ENCODE assay signal across 1 cellular context in the genomic region with DNA sequence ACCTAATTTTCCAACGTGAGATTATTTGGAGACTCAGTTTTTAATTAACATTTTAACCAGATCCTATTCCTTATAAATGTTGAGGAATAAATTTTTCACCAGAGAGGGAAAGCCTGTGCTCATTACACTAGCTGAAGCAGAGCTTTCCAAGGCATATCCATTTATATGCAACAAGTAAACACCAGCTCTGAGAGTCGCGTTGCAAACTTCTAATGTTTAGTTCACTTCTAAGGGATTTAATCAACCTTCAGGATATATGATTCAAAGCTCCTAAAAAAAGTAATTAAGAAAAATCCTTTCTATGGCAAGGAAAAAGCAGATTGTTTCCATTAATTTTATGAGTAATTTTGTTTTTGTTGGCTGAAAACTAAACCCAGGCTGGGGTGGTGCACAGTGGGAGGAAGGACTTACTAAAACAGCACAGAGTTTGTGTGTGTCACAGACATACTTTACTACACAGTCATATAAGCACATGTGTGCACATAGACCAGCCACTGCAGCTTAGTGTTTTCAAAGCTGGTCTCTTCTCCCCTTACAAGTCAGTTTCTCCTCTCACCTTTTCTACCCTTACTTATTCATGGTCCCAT.
A peak's percentile ranks its signal among the peaks of the same experiment; 100 is the strongest.
TF ChIP-seq lines count a peak whose summit lies in the region.

No MANE protein-coding gene starts in this region.

TF ChIP-seq in SK-N-SH, 30 proteins besides CTCF, POLR2A, EP300 and RAD21 (continued from another document):
- TF ChIP-seq, protein P1, sequence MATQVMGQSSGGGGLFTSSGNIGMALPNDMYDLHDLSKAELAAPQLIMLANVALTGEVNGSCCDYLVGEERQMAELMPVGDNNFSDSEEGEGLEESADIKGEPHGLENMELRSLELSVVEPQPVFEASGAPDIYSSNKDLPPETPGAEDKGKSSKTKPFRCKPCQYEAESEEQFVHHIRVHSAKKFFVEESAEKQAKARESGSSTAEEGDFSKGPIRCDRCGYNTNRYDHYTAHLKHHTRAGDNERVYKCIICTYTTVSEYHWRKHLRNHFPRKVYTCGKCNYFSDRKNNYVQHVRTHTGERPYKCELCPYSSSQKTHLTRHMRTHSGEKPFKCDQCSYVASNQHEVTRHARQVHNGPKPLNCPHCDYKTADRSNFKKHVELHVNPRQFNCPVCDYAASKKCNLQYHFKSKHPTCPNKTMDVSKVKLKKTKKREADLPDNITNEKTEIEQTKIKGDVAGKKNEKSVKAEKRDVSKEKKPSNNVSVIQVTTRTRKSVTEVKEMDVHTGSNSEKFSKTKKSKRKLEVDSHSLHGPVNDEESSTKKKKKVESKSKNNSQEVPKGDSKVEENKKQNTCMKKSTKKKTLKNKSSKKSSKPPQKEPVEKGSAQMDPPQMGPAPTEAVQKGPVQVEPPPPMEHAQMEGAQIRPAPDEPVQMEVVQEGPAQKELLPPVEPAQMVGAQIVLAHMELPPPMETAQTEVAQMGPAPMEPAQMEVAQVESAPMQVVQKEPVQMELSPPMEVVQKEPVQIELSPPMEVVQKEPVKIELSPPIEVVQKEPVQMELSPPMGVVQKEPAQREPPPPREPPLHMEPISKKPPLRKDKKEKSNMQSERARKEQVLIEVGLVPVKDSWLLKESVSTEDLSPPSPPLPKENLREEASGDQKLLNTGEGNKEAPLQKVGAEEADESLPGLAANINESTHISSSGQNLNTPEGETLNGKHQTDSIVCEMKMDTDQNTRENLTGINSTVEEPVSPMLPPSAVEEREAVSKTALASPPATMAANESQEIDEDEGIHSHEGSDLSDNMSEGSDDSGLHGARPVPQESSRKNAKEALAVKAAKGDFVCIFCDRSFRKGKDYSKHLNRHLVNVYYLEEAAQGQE (IDR thresholded peaks at IDR 0.05; ENCODE audit: low read depth, low read length), result no peak
- TF ChIP-seq RXRA (IDR thresholded peaks at IDR 0.05; ENCODE audit: borderline replicate concordance, low read depth) (no peak), TAF1 (IDR thresholded peaks at IDR 0.05; ENCODE audit: borderline replicate concordance, low read depth, low read length) (no peak), JUND (IDR thresholded peaks at IDR 0.05) (peak; percentile 83), EZH2phosphoT487 (IDR thresholded peaks at IDR 0.05; ENCODE audit: borderline replicate concordance, low read depth) (no peak), SIN3A (IDR thresholded peaks at IDR 0.05; ENCODE audit: borderline replicate concordance, low read depth, low read length) (no peak), FOSL2 (IDR thresholded peaks at IDR 0.05; ENCODE audit: borderline replicate concordance, low read depth) (peak; percentile 81), MEF2A (IDR thresholded peaks at IDR 0.05; ENCODE audit: borderline replicate concordance, low read depth) (no peak), RFX5 (IDR thresholded peaks at IDR 0.05; ENCODE audit: low read length) (no peak), RCOR1 (IDR thresholded peaks at IDR 0.05; ENCODE audit: low read length) (no peak), FOXJ3 (CRISPR knock-in tag; IDR thresholded peaks at IDR 0.05) (no peak), FOXM1 (IDR thresholded peaks at IDR 0.05; ENCODE audit: low read depth) (no peak), GABPA (IDR thresholded peaks at IDR 0.05; ENCODE audit: low read depth) (no peak), SMC3 (IDR thresholded peaks at IDR 0.05; ENCODE audit: low read depth, low read length) (no peak), TEAD4 (IDR thresholded peaks at IDR 0.05; ENCODE audit: borderline replicate concordance, insufficient read depth) (peak; percentile 43; the same call in 1 of the 2 replicates), POLR2AphosphoS5 (IDR thresholded peaks at IDR 0.05; ENCODE audit: low read depth, low read length) (peak; percentile 40; the same call in 1 of the 2 replicates)
- TF ChIP-seq, protein P2, sequence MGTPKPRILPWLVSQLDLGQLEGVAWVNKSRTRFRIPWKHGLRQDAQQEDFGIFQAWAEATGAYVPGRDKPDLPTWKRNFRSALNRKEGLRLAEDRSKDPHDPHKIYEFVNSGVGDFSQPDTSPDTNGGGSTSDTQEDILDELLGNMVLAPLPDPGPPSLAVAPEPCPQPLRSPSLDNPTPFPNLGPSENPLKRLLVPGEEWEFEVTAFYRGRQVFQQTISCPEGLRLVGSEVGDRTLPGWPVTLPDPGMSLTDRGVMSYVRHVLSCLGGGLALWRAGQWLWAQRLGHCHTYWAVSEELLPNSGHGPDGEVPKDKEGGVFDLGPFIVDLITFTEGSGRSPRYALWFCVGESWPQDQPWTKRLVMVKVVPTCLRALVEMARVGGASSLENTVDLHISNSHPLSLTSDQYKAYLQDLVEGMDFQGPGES (IDR thresholded peaks at IDR 0.05; ENCODE audit: low read depth, low read length), result no peak
- TF ChIP-seq, protein P3, sequence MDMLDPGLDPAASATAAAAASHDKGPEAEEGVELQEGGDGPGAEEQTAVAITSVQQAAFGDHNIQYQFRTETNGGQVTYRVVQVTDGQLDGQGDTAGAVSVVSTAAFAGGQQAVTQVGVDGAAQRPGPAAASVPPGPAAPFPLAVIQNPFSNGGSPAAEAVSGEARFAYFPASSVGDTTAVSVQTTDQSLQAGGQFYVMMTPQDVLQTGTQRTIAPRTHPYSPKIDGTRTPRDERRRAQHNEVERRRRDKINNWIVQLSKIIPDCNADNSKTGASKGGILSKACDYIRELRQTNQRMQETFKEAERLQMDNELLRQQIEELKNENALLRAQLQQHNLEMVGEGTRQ (IDR thresholded peaks at IDR 0.05; ENCODE audit: borderline replicate concordance, low read depth, low read length), result no peak
